In genomic region chr3:48655586-48655985, GRCh38 we compare ENCODE assay signal across 9 cellular contexts. TPM values are rescaled to one million over a fixed set of nuclear protein-coding genes. Genes with fewer than 3 reads are reported as not detected.
DNase-seq lines count a peak whose midpoint lies in the region; ATAC-seq, FAIRE-seq and TF ChIP-seq lines count a peak whose summit lies in the region.
"Had no signal": no experiment of that assay in that cellular context is flagged by ENCODE, and none has a peak within 500 bp of the region (broad histone marks: within the 10 kb centered on the region; RNA-seq: fewer than 3 reads in every experiment).

No MANE protein-coding gene starts in this region.

- no TSS peak for BruUV-seq in endothelial cell of umbilical vein (replicated peaks; lab: Mats Ljungman, UMichigan)

- H3K4me1 Mint-ChIP-seq in CD14-positive monocyte = peaks cover 16% of the 10 kb centered on the region

- no peaks in the 10 kb centered on the region for H3K36me3 Mint-ChIP-seq in CD14-positive monocyte

- in situ Hi-C loops in ACHN (cut with HindIII; ENCODE audit: low pct_ligation_motif_present, low pct_unique_long_range_greater_than_20kb, low sequenced_read_pairs) = no loop called here

- no peaks in the 10 kb centered on the region for H4K20me1 ChIP-seq in endothelial cell of umbilical vein (replicated peaks; ENCODE audit: control insufficient read depth, extremely low read depth, insufficient read depth, low read length)

- TF ChIP-seq CTCF in CD14-positive monocyte (IDR thresholded peaks at IDR 0.05) (no peak), endothelial cell of umbilical vein (IDR thresholded peaks at IDR 0.05; ENCODE audit: extremely low read depth in 1 of 2, insufficient read depth in 1 of 2, low read depth in 1 of 2, low read length in 2 of 2) (no peak)

- H3K4me2 ChIP-seq in endothelial cell of umbilical vein (ENCODE audit: insufficient read depth, low read length) = peak overlapping the region; percentile 35
- peak overlapping the region; percentile 87 for H3K4me2 ChIP-seq in skeletal muscle satellite cell (ENCODE audit: low read length)

- POLR2A ChIA-PET in endothelial cell of umbilical vein (lab: Charles Lee) = interaction anchor here (1.0 kb wide), 1 partner anchor 20 kb away, joined by 6 read pairs; the partner anchor contains the start of gene SLC26A6

- no peak for FAIRE-seq in endothelial cell of umbilical vein (lab: Jason Lieb, UNC)

- CTCF ChIA-PET in endothelial cell of umbilical vein (lab: Charles Lee) = interaction anchor here (1.0 to 5.1 kb wide), 2 partner anchors 20 to 99 kb away, joined by 3 to 32 read pairs; partner anchors contain the start of genes PFKFB4 and SLC26A6

- H3K79me2 ChIP-seq in endothelial cell of umbilical vein (ENCODE audit: control insufficient read depth, insufficient read depth, low read length) = no peaks in the 10 kb centered on the region

- ATAC-seq in GM21786 (IDR thresholded peaks at IDR 0.05; ENCODE audit: unreplicated experiment) = no peak

- H3K4me3 ChIP-seq in endothelial cell of umbilical vein (replicated peaks in 1 of 3; ENCODE audit: insufficient read depth in 1 of 3, low read depth in 1 of 3, low read length in 3 of 3) (peak overlapping the region in 1 of 3 experiments; percentile 46), skeletal muscle satellite cell (ENCODE audit: low read length) (peak overlapping the region; percentile 72)

- H3K9ac ChIP-seq in endothelial cell of umbilical vein (replicated peaks; ENCODE audit: extremely low read depth, insufficient read depth, low read length) = no peak overlapping the region
- no peak overlapping the region for H3K9ac ChIP-seq in skeletal muscle satellite cell (ENCODE audit: low read depth, low read length)

- H3K4me1 ChIP-seq in endothelial cell of umbilical vein (ENCODE audit: control insufficient read depth, extremely low read depth, insufficient read depth, low read length) = peaks cover 7% of the 10 kb centered on the region
- peaks cover 7% of the 10 kb centered on the region for H3K4me1 ChIP-seq in skeletal muscle satellite cell (ENCODE audit: control insufficient read depth, insufficient read depth, low read length)

- H3K4me3 Mint-ChIP-seq in CD14-positive monocyte = peak overlapping the region; percentile 75 to 79

- no peaks in the 10 kb centered on the region for H3K9me1 ChIP-seq in endothelial cell of umbilical vein (replicated peaks; ENCODE audit: control insufficient read depth, extremely low read depth, insufficient read depth, low read length)

- TF ChIP-seq POLR2A in endothelial cell of umbilical vein (IDR thresholded peaks at IDR 0.05; ENCODE audit: low read depth, low read length) = no peak

- peaks cover 0 to 8% (median 2%) of the 10 kb centered on the region in 7 donors for H3K9me3 Mint-ChIP-seq in CD14-positive monocyte

- dilution Hi-C loops in endothelial cell of umbilical vein (cut with MboI; ENCODE audit: extremely low pct_ligation_motif_present, low sequenced_read_pairs) = no loop called here

- H2AFZ ChIP-seq in endothelial cell of umbilical vein (ENCODE audit: low read depth, low read length) = peak overlapping the region; percentile 19

- H3K27ac ChIP-seq in endothelial cell of umbilical vein (ENCODE audit: insufficient read depth, low read depth, low read length) = no peak overlapping the region

- H3K36me3 ChIP-seq in endothelial cell of umbilical vein (ENCODE audit: control insufficient read depth in 2 of 2, extremely low read depth in 1 of 2, insufficient read depth in 2 of 2, low read length in 2 of 2) (no peaks in the 10 kb centered on the region), skeletal muscle satellite cell (ENCODE audit: insufficient read depth, low read length) (no peaks in the 10 kb centered on the region)

- DNase-seq in CD14-positive monocyte (ENCODE audit: low spot score) (no peak), endothelial cell of umbilical vein (ENCODE audit: low read depth, low spot score) (no peak), ACHN (no peak), putamen (ENCODE audit: low spot score) (no peak), hippocampal formation (lab: John Stamatoyannopoulos, UW) (no peak)
- DNase-seq in activated CD4-positive, alpha-beta T cell treated with anti-CD3 and anti-CD28 coated beads for 48 hours = peak; percentile 76

- peak overlapping the region in 1 of 7 donors; percentile 30 for H3K27ac Mint-ChIP-seq in CD14-positive monocyte

- intact Hi-C loops in CD14-positive monocyte (cut with micrococcal nuclease) (no loop called here), endothelial cell of umbilical vein (cut with micrococcal nuclease) (no loop called here)

- peaks cover 16 to 38% (median 21%) of the 10 kb centered on the region in 3 donors for H3K27me3 Mint-ChIP-seq in CD14-positive monocyte (ENCODE audit: low read depth in 3 of 3)

- H3K27me3 ChIP-seq in endothelial cell of umbilical vein (ENCODE audit: control insufficient read depth in 2 of 2, insufficient read depth in 2 of 2, low read length in 2 of 2) (no peaks in the 10 kb centered on the region), skeletal muscle satellite cell (ENCODE audit: control insufficient read depth, insufficient read depth, low read length) (no peaks in the 10 kb centered on the region)

- H3K9me3 ChIP-seq in endothelial cell of umbilical vein (replicated peaks; ENCODE audit: control insufficient read depth, insufficient read depth, low read length) = no peaks in the 10 kb centered on the region
- H3K9me3 ChIP-seq in skeletal muscle satellite cell (replicated peaks; ENCODE audit: low read length) = no peaks in the 10 kb centered on the region

TF ChIP-seq in endothelial cell of umbilical vein, 7 proteins besides CTCF, POLR2A, EP300 and RAD21:
- TF ChIP-seq POLR2AphosphoS5 (IDR thresholded peaks at IDR 0.05; ENCODE audit: insufficient read depth, low read depth, low read length) (no peak), EZH2 (IDR thresholded peaks at IDR 0.05; ENCODE audit: borderline replicate concordance, low read depth, low read length, severe bottlenecking) (peak; percentile 1)

RNA-seq across cellular contexts. Expression of gene CELSR3, which starts 7.1 kb away (rescaled TPM):
- polyA plus RNA-seq in CD14-positive monocyte (not detected), endothelial cell of umbilical vein (0.25 and 0.32 TPM in 2 replicates)
- 0.46 and 0.71 TPM in 2 replicates for total RNA-seq in endothelial cell of umbilical vein
- polyA plus RNA-seq in endothelial cell of umbilical vein (2011; cell fraction: cytosol; rRNA removed) = 0.12 and 0.16 TPM in 2 replicates
- polyA plus RNA-seq in endothelial cell of umbilical vein (2011; cell fraction: nucleus; rRNA removed) = 0.90 and 1.2 TPM in 2 replicates
- polyA plus RNA-seq in endothelial cell of umbilical vein (2012) = 0.24 and 0.37 TPM in 2 replicates
- 0.36 and 0.76 TPM in 2 replicates for polyA minus RNA-seq in endothelial cell of umbilical vein
- polyA minus RNA-seq in endothelial cell of umbilical vein (2011; cell fraction: cytosol; rRNA and poly(A)+ RNA removed) = 3.7 TPM
- 0.82 and 1.0 TPM in 2 replicates for polyA minus RNA-seq in endothelial cell of umbilical vein (2011; cell fraction: nucleus; rRNA and poly(A)+ RNA removed)
- total RNA-seq in skeletal muscle satellite cell (2012; rRNA removed) = 0.66 and 0.76 TPM in 2 replicates

RNA-seq across cellular contexts. Expression of gene SLC26A6, which starts 20.3 kb away (rescaled TPM):
- polyA plus RNA-seq in CD14-positive monocyte (10 to 100 TPM; 16.3 to 20.4 TPM), endothelial cell of umbilical vein (31.0 and 35.3 TPM in 2 replicates)
- 32.2 and 34.8 TPM in 2 replicates for total RNA-seq in endothelial cell of umbilical vein
- 11.0 and 13.2 TPM in 2 replicates for polyA plus RNA-seq in endothelial cell of umbilical vein (2011; cell fraction: cytosol; rRNA removed)
- polyA plus RNA-seq in endothelial cell of umbilical vein (2011; cell fraction: nucleus; rRNA removed) = 277 and 301 TPM in 2 replicates
- polyA plus RNA-seq in endothelial cell of umbilical vein (2012) = 16.9 and 17.3 TPM in 2 replicates
- 19.7 and 30.4 TPM in 2 replicates for polyA minus RNA-seq in endothelial cell of umbilical vein
- polyA minus RNA-seq in endothelial cell of umbilical vein (2011; cell fraction: cytosol; rRNA and poly(A)+ RNA removed) = 16.7 TPM
- polyA minus RNA-seq in endothelial cell of umbilical vein (2011; cell fraction: nucleus; rRNA and poly(A)+ RNA removed) = 43.9 and 50.3 TPM in 2 replicates
- total RNA-seq in skeletal muscle satellite cell (2012; rRNA removed) = 23.6 and 26.6 TPM in 2 replicates

RNA-seq across cellular contexts. Expression of gene NCKIPSD, which starts 30.1 kb away (rescaled TPM):
- 1 to 10 TPM; 4.2 to 4.3 TPM for polyA plus RNA-seq in CD14-positive monocyte
- 12.8 and 13.4 TPM in 2 replicates for total RNA-seq in endothelial cell of umbilical vein
- 19.1 and 26.2 TPM in 2 replicates for polyA plus RNA-seq in endothelial cell of umbilical vein
- 9.7 and 12.6 TPM in 2 replicates for polyA plus RNA-seq in endothelial cell of umbilical vein (2011; cell fraction: cytosol; rRNA removed)
- 19.1 and 21.3 TPM in 2 replicates for polyA plus RNA-seq in endothelial cell of umbilical vein (2011; cell fraction: nucleus; rRNA removed)
- polyA plus RNA-seq in endothelial cell of umbilical vein (2012) = 9.0 and 9.2 TPM in 2 replicates
- 15.3 and 27.1 TPM in 2 replicates for polyA minus RNA-seq in endothelial cell of umbilical vein
- polyA minus RNA-seq in endothelial cell of umbilical vein (2011; cell fraction: cytosol; rRNA and poly(A)+ RNA removed) = 22.5 TPM
- 7.6 and 11.2 TPM in 2 replicates for polyA minus RNA-seq in endothelial cell of umbilical vein (2011; cell fraction: nucleus; rRNA and poly(A)+ RNA removed)
- 19.8 and 21.8 TPM in 2 replicates for total RNA-seq in skeletal muscle satellite cell (2012; rRNA removed)

RNA-seq across cellular contexts. Expression of gene TMEM89, which starts 34.0 kb away (rescaled TPM):
- polyA plus RNA-seq in CD14-positive monocyte (not detected), endothelial cell of umbilical vein (not detected in 2 replicates)
- not detected in 2 replicates for total RNA-seq in endothelial cell of umbilical vein
- polyA plus RNA-seq in endothelial cell of umbilical vein (2011; cell fraction: cytosol; rRNA removed) = not detected in 2 replicates
- 0.51 TPM in 1 of 2 replicates, not detected in the other for polyA plus RNA-seq in endothelial cell of umbilical vein (2011; cell fraction: nucleus; rRNA removed)
- polyA plus RNA-seq in endothelial cell of umbilical vein (2012) = not detected in 2 replicates
- not detected in 2 replicates for polyA minus RNA-seq in endothelial cell of umbilical vein
- not detected for polyA minus RNA-seq in endothelial cell of umbilical vein (2011; cell fraction: cytosol; rRNA and poly(A)+ RNA removed)
- not detected in 2 replicates for polyA minus RNA-seq in endothelial cell of umbilical vein (2011; cell fraction: nucleus; rRNA and poly(A)+ RNA removed)
- 0.51 TPM in 1 of 2 replicates, not detected in the other for total RNA-seq in skeletal muscle satellite cell (2012; rRNA removed)
- total RNA-seq: pulmonary artery endothelial cell had no signal

RNA-seq across cellular contexts. Expression of gene UQCRC1, which starts 46.1 kb away (rescaled TPM):
- polyA plus RNA-seq in CD14-positive monocyte (100 to 1,000 TPM; 350 to 409 TPM), endothelial cell of umbilical vein (415 and 427 TPM in 2 replicates)
- total RNA-seq in endothelial cell of umbilical vein = 184 and 186 TPM in 2 replicates
- 307 and 337 TPM in 2 replicates for polyA plus RNA-seq in endothelial cell of umbilical vein (2011; cell fraction: cytosol; rRNA removed)
- polyA plus RNA-seq in endothelial cell of umbilical vein (2011; cell fraction: nucleus; rRNA removed) = 290 and 315 TPM in 2 replicates
- 171 and 242 TPM in 2 replicates for polyA plus RNA-seq in endothelial cell of umbilical vein (2012)
- 542 and 636 TPM in 2 replicates for polyA minus RNA-seq in endothelial cell of umbilical vein
- polyA minus RNA-seq in endothelial cell of umbilical vein (2011; cell fraction: cytosol; rRNA and poly(A)+ RNA removed) = 468 TPM
- polyA minus RNA-seq in endothelial cell of umbilical vein (2011; cell fraction: nucleus; rRNA and poly(A)+ RNA removed) = 79.8 and 86.9 TPM in 2 replicates
- total RNA-seq in skeletal muscle satellite cell (2012; rRNA removed) = 344 and 383 TPM in 2 replicates
